In the genomic region with DNA sequence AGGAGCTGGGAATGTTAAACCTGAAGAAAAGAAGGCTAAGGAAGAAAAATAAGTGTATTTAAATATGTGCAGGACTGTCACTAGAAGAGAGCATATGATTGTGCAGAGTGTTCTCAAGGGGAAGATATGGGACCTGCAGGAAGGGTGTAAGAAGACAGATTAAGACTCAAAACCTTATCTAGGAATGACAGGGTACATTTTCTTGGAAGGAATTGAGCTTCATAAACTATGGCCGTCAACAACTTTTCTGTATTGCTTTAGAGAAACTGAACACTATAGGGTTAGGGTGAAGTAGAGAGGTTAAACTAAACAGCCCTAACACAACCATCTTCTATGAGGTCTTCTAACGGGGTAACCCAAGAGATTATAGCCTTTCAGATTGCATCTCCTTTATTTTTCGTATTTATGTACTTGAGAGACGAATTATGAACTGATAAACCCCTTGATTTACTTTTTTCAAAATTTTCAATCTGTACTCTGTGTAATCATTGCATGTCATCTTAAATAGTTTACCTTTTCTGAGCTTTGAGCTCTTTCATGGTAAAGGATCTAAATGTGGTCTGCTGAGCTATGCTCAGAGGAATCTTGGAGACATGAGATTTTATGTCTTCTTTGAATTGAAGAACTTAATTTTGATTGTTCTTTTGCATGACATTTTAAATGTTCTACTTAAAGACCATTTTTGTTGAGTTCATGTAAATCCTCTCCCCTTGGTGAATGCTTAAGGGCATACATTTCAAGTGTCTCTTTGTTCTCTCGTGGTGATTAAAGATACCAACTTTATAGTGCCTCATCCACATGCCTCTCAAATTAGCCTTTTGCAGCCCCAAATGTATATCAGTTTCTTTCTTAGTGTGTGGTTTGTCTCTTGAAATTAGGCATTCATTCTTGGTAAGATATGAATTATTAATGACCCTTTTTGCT, we compare ENCODE assay signal across 25 cellular contexts.
"Had no signal": no experiment of that assay in that cellular context is flagged by ENCODE, and none has a peak within 500 bp of the region (broad histone marks: within the 10 kb centered on the region; RNA-seq: fewer than 3 reads in every experiment).

No MANE protein-coding gene starts in this region.

- H3K36me3 Mint-ChIP-seq: activated CD8-positive, alpha-beta memory T cell treated with anti-CD3 and anti-CD28 coated beads, Interleukin-2, amount 10 ng/mL, durations not matched to agents 7 days and 5 days had no signal

- ATAC-seq: activated CD8-positive, alpha-beta memory T cell treated with anti-CD3 and anti-CD28 coated beads, Interleukin-2, amount 10 ng/mL, durations not matched to agents 7 days and 5 days; activated T-helper 17 cell treated with anti-CD3 and anti-CD28 coated beads, Interleukin-2, amount 50 U/mL, for 72 hours had no signal

- H3K4me3 Mint-ChIP-seq: activated B cell treated with CpG ODN at 0.5 μM for 24 hours; activated CD4-positive, alpha-beta T cell treated with anti-CD3 and anti-CD28 coated beads, Interleukin-2, amount 10 ng/mL, durations not matched to agents 24 days and 14 days; activated CD8-positive, alpha-beta memory T cell treated with anti-CD3 and anti-CD28 coated beads, Interleukin-2, amount 10 ng/mL, durations not matched to agents 7 days and 5 days; activated naive CD4-positive, alpha-beta T cell treated with anti-CD3 and anti-CD28 coated beads for 36 hours; activated naive CD8-positive, alpha-beta T cell; activated T-helper 17 cell treated with anti-CD3 and anti-CD28 coated beads, Interleukin-2, amount 50 U/mL, for 72 hours; brain; central memory CD8-positive, alpha-beta T cell had no signal

- H3K9me3 Mint-ChIP-seq: activated B cell treated with CpG ODN at 0.5 μM for 24 hours; activated CD4-positive, alpha-beta T cell treated with anti-CD3 and anti-CD28 coated beads, Interleukin-2, amount 10 ng/mL, durations not matched to agents 24 days and 14 days; activated naive CD4-positive, alpha-beta T cell treated with anti-CD3 and anti-CD28 coated beads for 36 hours; activated T-helper 17 cell treated with anti-CD3 and anti-CD28 coated beads, Interleukin-2, amount 50 U/mL, for 72 hours; brain; central memory CD8-positive, alpha-beta T cell had no signal

- H3K9me3 ChIP-seq: SK-N-SH had no signal

- H3K27me3 Mint-ChIP-seq: activated CD4-positive, alpha-beta T cell treated with anti-CD3 and anti-CD28 coated beads, Interleukin-2, amount 10 ng/mL, durations not matched to agents 24 days and 14 days; activated CD8-positive, alpha-beta memory T cell treated with anti-CD3 and anti-CD28 coated beads, Interleukin-2, amount 10 ng/mL, durations not matched to agents 7 days and 5 days; activated naive CD8-positive, alpha-beta T cell; activated T-helper 17 cell treated with anti-CD3 and anti-CD28 coated beads, Interleukin-2, amount 50 U/mL, for 72 hours; brain; central memory CD8-positive, alpha-beta T cell had no signal

- H3K27ac ChIP-seq: PC-9 had no signal

- H3K9ac ChIP-seq: SK-N-SH had no signal

- H2AFZ ChIP-seq: PC-9 had no signal

- FAIRE-seq: astrocyte had no signal

- H3K4me2 ChIP-seq: PC-9, SK-N-SH had no signal

- H3K27ac Mint-ChIP-seq: activated B cell treated with CpG ODN at 0.5 μM for 24 hours; activated CD4-positive, alpha-beta T cell treated with anti-CD3 and anti-CD28 coated beads, Interleukin-2, amount 10 ng/mL, durations not matched to agents 24 days and 14 days; activated CD8-positive, alpha-beta memory T cell treated with anti-CD3 and anti-CD28 coated beads, Interleukin-2, amount 10 ng/mL, durations not matched to agents 7 days and 5 days; activated naive CD4-positive, alpha-beta T cell treated with anti-CD3 and anti-CD28 coated beads for 36 hours; activated naive CD8-positive, alpha-beta T cell; activated T-helper 17 cell treated with anti-CD3 and anti-CD28 coated beads, Interleukin-2, amount 50 U/mL, for 72 hours had no signal

- H3K4me1 Mint-ChIP-seq: activated CD4-positive, alpha-beta T cell treated with anti-CD3 and anti-CD28 coated beads, Interleukin-2, amount 10 ng/mL, durations not matched to agents 24 days and 14 days; activated CD8-positive, alpha-beta memory T cell treated with anti-CD3 and anti-CD28 coated beads, Interleukin-2, amount 10 ng/mL, durations not matched to agents 7 days and 5 days; activated T-helper 17 cell treated with anti-CD3 and anti-CD28 coated beads, Interleukin-2, amount 50 U/mL, for 72 hours; brain; central memory CD8-positive, alpha-beta T cell had no signal

- DNase-seq: activated B cell treated with CpG ODN at 0.5 μM for 24 hours; activated CD4-positive, alpha-beta T cell treated with anti-CD3 and anti-CD28 coated beads for 1 hour; activated CD4-positive, alpha-beta T cell treated with anti-CD3 and anti-CD28 coated beads, Interleukin-2, amount 10 ng/mL, durations not matched to agents 24 days and 14 days; activated CD4-positive, alpha-beta T cell treated with anti-CD3 and anti-CD28 coated beads, Interleukin-2, amount 50 U/mL, for 48 hours; activated CD8-positive, alpha-beta memory T cell treated with anti-CD3 and anti-CD28 coated beads, Interleukin-2, amount 10 ng/mL, durations not matched to agents 7 days and 5 days; activated gamma-delta T cell; activated naive CD4-positive, alpha-beta T cell treated with anti-CD3 and anti-CD28 coated beads for 36 hours; activated T-cell treated with anti-CD3 and anti-CD28 coated beads, Interleukin-2, amount 50 U/mL, for 48 hours; amygdala; KG1; NCI-H1048; NCI-H1417; NCI-H1930; NCI-H2107; NCI-H510A treated with DMSO at 0.1 percent for 48 hours; NCI-H69; PC-9; SIG-M5; SK-N-SH; T-helper 1 cell had no signal

- H3K4me3 ChIP-seq: PC-9 had no signal
